ENCODE assay signal across 13 cellular contexts in genomic region chrX:3184176-3184930, GRCh38.
DNase-seq lines count a peak whose midpoint lies in the region; ATAC-seq and TF ChIP-seq lines count a peak whose summit lies in the region.
"Had no signal": no experiment of that assay in that cellular context is flagged by ENCODE, and none has a peak within 500 bp of the region (broad histone marks: within the 10 kb centered on the region; RNA-seq: fewer than 3 reads in every experiment).

No MANE protein-coding gene starts in this region.

- H3K4me1 Mint-ChIP-seq in activated T-helper 2 cell treated with anti-CD3 and anti-CD28 coated beads, Interferon-gamma antibody, Interleukin-2, Interleukin-4, amounts not matched to agents 10 μg/mL and 5 μg/mL and 100 μg/mL, durations not matched to agents 14 hours and 24 hours and 36 hours (ENCODE audit: low read depth): no peaks in the 10 kb centered on the region

- H2BK15ac ChIP-seq in IMR-90 (ENCODE audit: low read depth, low read length): peak overlapping the region; percentile 94; the same call in 2 of the 3 replicates

- TF ChIP-seq RAD21 in IMR-90 (IDR thresholded peaks at IDR 0.05; ENCODE audit: low read length): no peak

- CTCF ChIA-PET in AG04450 (lab: Charles Lee): interaction anchor here (0.6 kb wide), 1 partner anchor 365 kb away, joined by 4 read pairs; no protein-coding TSS in a partner anchor
- CTCF ChIA-PET in IMR-90 (lab: Yijun Ruan, JAX): no interaction called here

- H3K9me3 Mint-ChIP-seq in activated T-helper 2 cell treated with anti-CD3 and anti-CD28 coated beads, Interferon-gamma antibody, Interleukin-2, Interleukin-4, amounts not matched to agents 10 μg/mL and 5 μg/mL and 100 μg/mL, durations not matched to agents 14 hours and 24 hours and 36 hours: no peaks in the 10 kb centered on the region

- H3K27me3 ChIP-seq in AG04450 (ENCODE audit: control insufficient read depth, insufficient read depth, low read length) (no peaks in the 10 kb centered on the region), IMR-90 (ENCODE audit: control insufficient read depth, insufficient read depth, low read length) (no peaks in the 10 kb centered on the region), esophagus (ENCODE audit: control insufficient read depth in 1 of 2, insufficient read depth in 2 of 2, low read length in 2 of 2) (no peaks in the 10 kb centered on the region), muscle layer of duodenum (ENCODE audit: low read depth, low read length) (no peaks in the 10 kb centered on the region)
- H3K27me3 ChIP-seq: tibial artery had no signal

- peak overlapping the region; percentile 98 for H2BK120ac ChIP-seq in IMR-90 (ENCODE audit: low read depth, low read length)

- in situ Hi-C loops in IMR-90 (cut with MboI; ENCODE audit: low sequenced_read_pairs): no loop called here

- H4K5ac ChIP-seq in IMR-90 (ENCODE audit: low read depth, low read length): peak overlapping the region; percentile 96

- H3K9me1 ChIP-seq in IMR-90 (ENCODE audit: insufficient read depth, low read length): 0 out of 2 replicates have a peak, but pooled peaks cover 4% of the 10 kb centered on the region

- no peaks in the 10 kb centered on the region for H4K20me1 ChIP-seq in IMR-90 (ENCODE audit: insufficient read depth, low read length)

- H3K56ac ChIP-seq in IMR-90 (ENCODE audit: extremely low read depth, insufficient read depth, low read length): peak overlapping the region; percentile 92

- DNase-seq in AG04450 (ENCODE audit: low read depth, low spot score): peak; percentile 88
- peak; percentile 94 for DNase-seq in IMR-90
- no peak for DNase-seq in OCI-M2 (lab: John Stamatoyannopoulos, UW; ENCODE audit: unreplicated experiment)
- no peak for DNase-seq in T1000 (lab: John Stamatoyannopoulos, UW)
- DNase-seq in activated T-helper 2 cell treated with anti-CD3 and anti-CD28 coated beads, Interferon-gamma antibody, Interleukin-2, Interleukin-4, amounts not matched to agents 10 μg/mL and 5 μg/mL and 100 μg/mL, durations not matched to agents 14 hours and 24 hours and 36 hours (ENCODE audit: low spot score): no peak
- DNase-seq: C1 segment of cervical spinal cord, cerebellar nuclear complex, OCI-M1 had no signal

- no peak overlapping the region for H3K27ac Mint-ChIP-seq in activated T-helper 2 cell treated with anti-CD3 and anti-CD28 coated beads, Interferon-gamma antibody, Interleukin-2, Interleukin-4, amounts not matched to agents 10 μg/mL and 5 μg/mL and 100 μg/mL, durations not matched to agents 14 hours and 24 hours and 36 hours

- ATAC-seq in IMR-90 (ENCODE audit: low read depth) (peak; percentile 97), GM19023 (IDR thresholded peaks at IDR 0.05; ENCODE audit: unreplicated experiment) (no peak)

- H3K4me3 Mint-ChIP-seq in activated T-helper 2 cell treated with anti-CD3 and anti-CD28 coated beads, Interferon-gamma antibody, Interleukin-2, Interleukin-4, amounts not matched to agents 10 μg/mL and 5 μg/mL and 100 μg/mL, durations not matched to agents 14 hours and 24 hours and 36 hours (ENCODE audit: low read depth): no peak overlapping the region

- H3K14ac ChIP-seq in IMR-90 (replicated peaks; ENCODE audit: low read depth, low read length): peak overlapping the region; percentile 74

- no TSS peak for BruUV-seq in IMR-90 (replicated peaks; lab: Mats Ljungman, UMichigan)

- peak overlapping the region; percentile 92 to 99 for H4K8ac ChIP-seq in IMR-90 (ENCODE audit: low read depth in 2 of 2, low read length in 2 of 2)

- H3K4me2 ChIP-seq in IMR-90 (ENCODE audit: low read depth, low read length): peak overlapping the region; percentile 32

- H3K4ac ChIP-seq in IMR-90 (ENCODE audit: low read depth, low read length): peak overlapping the region; percentile 97

- H3K4me3 ChIP-seq in AG04450 (ENCODE audit: low read depth, low read length) (no peak overlapping the region), IMR-90 (ENCODE audit: insufficient read depth, low read depth, low read length) (no peak overlapping the region), esophagus (ENCODE audit: low read depth in 1 of 2, low read length in 2 of 2) (no peak overlapping the region), muscle layer of duodenum (ENCODE audit: low read depth in 1 of 2, low read length in 2 of 2) (no peak overlapping the region)
- H3K4me3 ChIP-seq: tibial artery had no signal

- H2BK20ac ChIP-seq in IMR-90 (ENCODE audit: low read depth, low read length): peak overlapping the region; percentile 97

- H3K9ac ChIP-seq in IMR-90 (ENCODE audit: low read depth, low read length): peak overlapping the region; percentile 27

- POLR2A ChIA-PET in AG04450 (lab: Yijun Ruan, JAX): interaction anchor here (0.6 to 0.9 kb wide), 4 partner anchors 9 to 365 kb away, joined by 3 to 4 read pairs (median 4); no protein-coding TSS in a partner anchor
- POLR2A ChIA-PET in IMR-90 (lab: Charles Lee; ENCODE audit: unreplicated experiment): no interaction called here

- no peaks in the 10 kb centered on the region for H3K27me3 Mint-ChIP-seq in activated T-helper 2 cell treated with anti-CD3 and anti-CD28 coated beads, Interferon-gamma antibody, Interleukin-2, Interleukin-4, amounts not matched to agents 10 μg/mL and 5 μg/mL and 100 μg/mL, durations not matched to agents 14 hours and 24 hours and 36 hours (ENCODE audit: low read depth)

- peak overlapping the region; percentile 94 for H3K18ac ChIP-seq in IMR-90 (ENCODE audit: low read depth, low read length)

- H4K91ac ChIP-seq in IMR-90 (ENCODE audit: insufficient read depth, low read depth, low read length): peak overlapping the region; percentile 98

- H3K27ac ChIP-seq in AG04450 (ENCODE audit: low read depth, low read length) (peak overlapping the region; percentile 83), IMR-90 (ENCODE audit: insufficient read depth, low read length) (peak overlapping the region; percentile 99), esophagus (ENCODE audit: low read depth in 2 of 2, low read length in 1 of 2) (peak overlapping the region; percentile 42 to 48), muscle layer of duodenum (ENCODE audit: low read length) (peak overlapping the region; percentile 16)
- H3K27ac ChIP-seq: tibial artery, VCaP had no signal

- peak overlapping the region; percentile 64; the same call in 1 of the 2 replicates for H3K23ac ChIP-seq in IMR-90 (ENCODE audit: low read depth, low read length)

- peak overlapping the region; percentile 9 for H2AK9ac ChIP-seq in IMR-90 (replicated peaks; ENCODE audit: low read depth, low read length, poor library complexity)

- H3K9me3 ChIP-seq in AG04450 (ENCODE audit: control insufficient read depth, insufficient read depth, low read length): no peaks in the 10 kb centered on the region
- no peaks in the 10 kb centered on the region; the same call in 1 of the 2 replicates for H3K9me3 ChIP-seq in IMR-90 (ENCODE audit: control insufficient read depth, insufficient read depth, low read length)
- no peaks in the 10 kb centered on the region for H3K9me3 ChIP-seq in esophagus (ENCODE audit: control insufficient read depth in 2 of 2, insufficient read depth in 1 of 2, low read depth in 1 of 2, low read length in 1 of 2)
- H3K9me3 ChIP-seq in muscle layer of duodenum (ENCODE audit: control insufficient read depth in 1 of 2, low read length in 2 of 2): no peaks in the 10 kb centered on the region
- H3K9me3 ChIP-seq: tibial artery had no signal

- TF ChIP-seq POLR2A in IMR-90 (IDR thresholded peaks at IDR 0.05; ENCODE audit: low read depth, low read length): no peak

- no peak for TF ChIP-seq CTCF in AG04450 (IDR thresholded peaks at IDR 0.05; ENCODE audit: low read depth, low read length)
- no peak for TF ChIP-seq CTCF in IMR-90 (conservative IDR thresholded peaks at IDR 0.05; ENCODE audit: low read depth, low read length)

- WGBS in IMR-90 (ENCODE audit: extremely low coverage in 2 of 2, insufficient read length in 1 of 2), 2 experiments: no CpG with 5 or more reads among the region's 5 CpGs
- 18 to 39% methylated on average over 5 of the region's 5 CpGs for WGBS in esophagus, 2 donors

- peak overlapping the region; percentile 40; the same call in 1 of the 2 replicates for H2AK5ac ChIP-seq in IMR-90 (ENCODE audit: low read depth, low read length)

- no peaks in the 10 kb centered on the region for H3K36me3 ChIP-seq in IMR-90 (ENCODE audit: control insufficient read depth, insufficient read depth, low read length)
- H3K36me3 ChIP-seq in esophagus (ENCODE audit: control insufficient read depth in 2 of 2, insufficient read depth in 2 of 2, low read length in 1 of 2): no peaks in the 10 kb centered on the region
- no peaks in the 10 kb centered on the region for H3K36me3 ChIP-seq in muscle layer of duodenum (ENCODE audit: control insufficient read depth in 1 of 2, insufficient read depth in 2 of 2, low read length in 2 of 2)
- H3K36me3 ChIP-seq: tibial artery had no signal

- no peak overlapping the region for H2AFZ ChIP-seq in IMR-90 (replicated peaks; ENCODE audit: low read length, poor library complexity)

- peaks cover 12% of the 10 kb centered on the region for H3K4me1 ChIP-seq in IMR-90 (ENCODE audit: control insufficient read depth, insufficient read depth, low read length)
- H3K4me1 ChIP-seq in esophagus (ENCODE audit: control insufficient read depth in 2 of 2, insufficient read depth in 2 of 2, low read length in 1 of 2): peaks cover 0 to 3% of the 10 kb centered on the region in 2 donors
- no peaks in the 10 kb centered on the region for H3K4me1 ChIP-seq in muscle layer of duodenum (ENCODE audit: control insufficient read depth in 1 of 2, insufficient read depth in 2 of 2, low read length in 2 of 2)
- H3K4me1 ChIP-seq: tibial artery had no signal

- H3K36me3 Mint-ChIP-seq in activated T-helper 2 cell treated with anti-CD3 and anti-CD28 coated beads, Interferon-gamma antibody, Interleukin-2, Interleukin-4, amounts not matched to agents 10 μg/mL and 5 μg/mL and 100 μg/mL, durations not matched to agents 14 hours and 24 hours and 36 hours (ENCODE audit: low read depth): no peaks in the 10 kb centered on the region

- intact Hi-C loops in IMR-90 (cut with micrococcal nuclease): loop anchor here (1.0 to 5.0 kb wide), 2 partner anchors 88 to 365 kb away; no protein-coding TSS in a partner anchor
- intact Hi-C loops in activated T-helper 2 cell treated with anti-CD3 and anti-CD28 coated beads, Interferon-gamma antibody, Interleukin-2, Interleukin-4, amounts not matched to agents 10 μg/mL and 5 μg/mL and 100 μg/mL, durations not matched to agents 14 hours and 24 hours and 36 hours (cut with micrococcal nuclease): no loop called here

- dilution Hi-C loops in IMR-90 (cut with HindIII; ENCODE audit: low sequenced_read_pairs, unreplicated experiment): no loop called here

- peak overlapping the region; percentile 98 for H2BK5ac ChIP-seq in IMR-90 (ENCODE audit: low read depth, low read length, poor library complexity, severe bottlenecking)

- H3K79me1 ChIP-seq in IMR-90 (ENCODE audit: low read depth in 1 of 2, low read length in 2 of 2): peaks cover 0 to 3% of the 10 kb centered on the region in 2 experiments; a peak in 2 of 4 replicates

TF ChIP-seq in IMR-90, 13 proteins besides CTCF, POLR2A, EP300 and RAD21 (continues in another document):
- TF ChIP-seq NFE2L2 (IDR thresholded peaks at IDR 0.05; ENCODE audit: low read depth, low read length): no peak

Comparison
In these comparisons a context has a peak if more than half of its experiments do, and no peak if none do; other contexts are left out.
1. DNase-seq: peak in AG04450 (single experiment) and IMR-90 (single experiment); none in OCI-M2 (single experiment), T1000 (single experiment) and activated T-helper 2 cell treated with anti-CD3 and anti-CD28 coated beads, Interferon-gamma antibody, Interleukin-2, Interleukin-4, amounts not matched to agents 10 μg/mL and 5 μg/mL and 100 μg/mL, durations not matched to agents 14 hours and 24 hours and 36 hours (single experiment).
2. H3K27ac ChIP-seq: peak in every context shown above with its lines; median percentile 99 in IMR-90; 83 in AG04450; 45 in esophagus; 16 in muscle layer of duodenum.